Comparison of ENCODE assay signal across 9 cellular contexts in genomic region chr13:109877809-109878208, GRCh38.
"Had no signal": no experiment of that assay in that cellular context is flagged by ENCODE, and none has a peak within 500 bp of the region (broad histone marks: within the 10 kb centered on the region; RNA-seq: fewer than 3 reads in every experiment).

No MANE protein-coding gene starts in this region.

- H3K9me3 Mint-ChIP-seq: GM23338, H9, HFFc6 had no signal

- DNase-seq: GM23248, GOT3, H7, H9, HCEC 1CT, HFFc6 had no signal

- H3K9ac ChIP-seq: GM23248 had no signal

- H3K4me1 ChIP-seq: HAP-1 had no signal

- H2AFZ ChIP-seq: GM23248, GM23338 had no signal

- H3K4me3 Mint-ChIP-seq: GM23338, H9, HFFc6 had no signal

- H3K9me3 ChIP-seq: HAP-1 had no signal

- H3K27ac Mint-ChIP-seq: GM23338, H9, HFFc6 had no signal

- H3K27ac ChIP-seq: GM23248 had no signal

- H3K36me3 ChIP-seq: HAP-1 had no signal

- H3K4me2 ChIP-seq: GM23338 had no signal

- ATAC-seq: GM23338, HCT116 had no signal

- H3K4me3 ChIP-seq: GM23248, GM23338, HAP-1 had no signal
